12 cellular contexts compared by ENCODE assay signal in the genomic region with DNA sequence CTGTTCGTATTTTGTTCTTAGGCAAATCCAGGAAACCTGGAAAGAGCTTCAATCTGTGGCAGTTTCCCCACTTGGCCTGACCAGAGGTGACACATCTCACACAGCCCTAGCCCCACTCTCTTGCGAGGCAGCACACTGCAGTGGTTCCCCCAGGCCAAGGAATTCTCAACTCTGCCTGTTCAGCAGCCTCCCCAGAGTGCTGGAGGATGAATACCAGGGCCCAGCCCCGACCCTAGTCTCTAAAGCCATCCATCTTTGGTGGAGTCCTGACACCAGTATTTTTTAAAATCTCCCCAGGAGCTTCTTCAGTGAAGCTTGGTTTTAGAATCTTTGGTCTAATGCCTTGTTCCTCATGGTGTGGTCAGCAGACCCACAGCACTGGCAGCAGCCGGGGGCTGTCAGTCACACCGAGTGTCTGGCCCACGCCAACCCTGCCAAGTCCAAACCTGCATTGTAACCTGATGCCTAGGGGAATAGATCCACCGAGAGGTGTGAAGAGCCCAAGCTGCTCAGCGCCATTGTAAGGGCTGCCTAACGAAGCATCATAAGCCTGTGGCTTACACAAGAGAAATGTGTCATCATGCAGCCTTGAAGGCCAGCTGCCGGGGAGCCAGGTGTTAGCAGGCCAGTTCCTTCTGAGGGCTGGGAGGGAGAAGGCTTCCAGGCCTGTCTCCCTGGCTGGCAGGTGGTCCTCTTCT.
DNase-seq lines count a peak whose midpoint lies in the region; ATAC-seq, FAIRE-seq and TF ChIP-seq lines count a peak whose summit lies in the region.
"Had no signal": no experiment of that assay in that cellular context is flagged by ENCODE, and none has a peak within 500 bp of the region (broad histone marks: within the 10 kb centered on the region; RNA-seq: fewer than 3 reads in every experiment).

No MANE protein-coding gene starts in this region.

- no peak overlapping the region for H3K4me3 ChIP-seq in sigmoid colon
- H3K4me3 ChIP-seq in small intestine (ENCODE audit: low read depth in 1 of 2, low read length in 2 of 2), result no peak overlapping the region
- H3K4me3 ChIP-seq: MG63, suprapubic skin had no signal

- H3K27me3 ChIP-seq in sigmoid colon, result no peaks in the 10 kb centered on the region
- no peaks in the 10 kb centered on the region for H3K27me3 ChIP-seq in small intestine (ENCODE audit: control insufficient read depth in 2 of 2, insufficient read depth in 2 of 2, low read length in 2 of 2)
- H3K27me3 ChIP-seq: suprapubic skin had no signal

- ATAC-seq in GM21423 (IDR thresholded peaks at IDR 0.05; ENCODE audit: unreplicated experiment) (peak; percentile 93), HG03469 (IDR thresholded peaks at IDR 0.05; ENCODE audit: unreplicated experiment) (peak; percentile 74)

- DNase-seq in GM10248 (ENCODE audit: extremely low spot score), result peak; percentile 44
- peak; percentile 32 for DNase-seq in SK-N-DZ (ENCODE audit: low spot score)
- no peak for DNase-seq in KBM-7
- no peak for DNase-seq in NCI-H2227 treated with DMSO at 0.1 percent for 48 hours (lab: John Stamatoyannopoulos, UW)
- DNase-seq in sigmoid colon, result no peak
- DNase-seq in small intestine, result no peak
- DNase-seq: activated T-cell treated with anti-CD3 and anti-CD28 coated beads, Interleukin-2, amount 50 U/mL, for 48 hours; MG63; posterior cingulate gyrus had no signal

- 77 to 83% methylated on average over 10 of the region's 10 CpGs for WGBS in sigmoid colon, 2 donors
- 79 to 81% (median 80%) methylated on average over 10 of the region's 10 CpGs for WGBS in small intestine, 3 donors

- intact Hi-C loops in sigmoid colon (cut with DNase I), result no loop called here

- no peak for TF ChIP-seq CTCF in GM10248 (IDR thresholded peaks at IDR 0.05; ENCODE audit: control extremely low read depth, extremely low read depth, low read depth, missing control alignments)
- no peak for TF ChIP-seq CTCF in sigmoid colon (IDR thresholded peaks at IDR 0.05)

- TF ChIP-seq POLR2A in sigmoid colon (IDR thresholded peaks at IDR 0.05), result no peak

- no peaks in the 10 kb centered on the region for H3K4me1 ChIP-seq in sigmoid colon
- no peaks in the 10 kb centered on the region for H3K4me1 ChIP-seq in small intestine (ENCODE audit: control insufficient read depth in 2 of 2, insufficient read depth in 1 of 2, low read depth in 1 of 2, low read length in 1 of 2)

- H3K9me3 ChIP-seq in sigmoid colon, result no peaks in the 10 kb centered on the region
- H3K9me3 ChIP-seq in small intestine (ENCODE audit: control insufficient read depth, low read depth), result no peaks in the 10 kb centered on the region
- H3K9me3 ChIP-seq: MG63, suprapubic skin had no signal

- in situ Hi-C loops in KBM-7 (cut with MboI; ENCODE audit: low pct_unique_long_range_greater_than_20kb, low sequenced_read_pairs), result no loop called here

- POLR2A ChIA-PET in GM10248 (lab: Yijun Ruan, JAX), result no interaction called here

- H3K27ac ChIP-seq in sigmoid colon (no peak overlapping the region), small intestine (ENCODE audit: low read depth in 1 of 2, low read length in 1 of 2) (no peak overlapping the region)
- H3K27ac ChIP-seq: suprapubic skin had no signal

- no peak for FAIRE-seq in small intestine (lab: Jason Lieb, UNC)

- TF ChIP-seq EP300 in sigmoid colon (IDR thresholded peaks at IDR 0.05), result no peak

- CTCF ChIA-PET in GM10248 (lab: Yijun Ruan, JAX), result interaction anchor here (1.5 to 1.7 kb wide), 3 partner anchors 8 to 14 kb away, joined by 3 to 6 read pairs (median 4); no protein-coding TSS in a partner anchor

- H3K36me3 ChIP-seq in sigmoid colon (no peaks in the 10 kb centered on the region), small intestine (ENCODE audit: control insufficient read depth in 2 of 2, insufficient read depth in 2 of 2, low read length in 2 of 2) (no peaks in the 10 kb centered on the region)
- H3K36me3 ChIP-seq: MG63, suprapubic skin had no signal

Comparison
In these comparisons a context has a peak if more than half of its experiments do, and no peak if none do; other contexts are left out.
1. DNase-seq: peak in GM10248 (single experiment) and SK-N-DZ (single experiment); none in KBM-7 (single experiment), NCI-H2227 treated with DMSO at 0.1 percent for 48 hours (single experiment), sigmoid colon (single experiment) and small intestine (single experiment).